17 cellular contexts compared by ENCODE assay signal in genomic region chr2:176419591-176420071, GRCh38.
DNase-seq lines count a peak whose midpoint lies in the region; ATAC-seq and TF ChIP-seq lines count a peak whose summit lies in the region.
"Had no signal": no experiment of that assay in that cellular context is flagged by ENCODE, and none has a peak within 500 bp of the region (broad histone marks: within the 10 kb centered on the region; RNA-seq: fewer than 3 reads in every experiment).

No MANE protein-coding gene starts in this region.

- H3K36me3 Mint-ChIP-seq in activated T-helper 17 cell treated with anti-CD3 and anti-CD28 coated beads, Interleukin-2, amount 50 U/mL, for 72 hours (ENCODE audit: low read depth), result no peaks in the 10 kb centered on the region
- H3K36me3 Mint-ChIP-seq: activated naive CD4-positive, alpha-beta T cell treated with anti-CD3 and anti-CD28 coated beads, Interleukin-2, amount 50 U/mL, for 24 hours had no signal

- TF ChIP-seq POLR2A in thyroid gland (IDR thresholded peaks at IDR 0.05), result no peak

- H3K4me1 Mint-ChIP-seq in activated T-helper 17 cell treated with anti-CD3 and anti-CD28 coated beads, Interleukin-2, amount 50 U/mL, for 72 hours, result no peaks in the 10 kb centered on the region
- H3K4me1 Mint-ChIP-seq: activated naive CD4-positive, alpha-beta T cell treated with anti-CD3 and anti-CD28 coated beads, Interleukin-2, amount 50 U/mL, for 24 hours had no signal

- TF ChIP-seq EP300 in SK-N-SH (IDR thresholded peaks at IDR 0.05; ENCODE audit: borderline replicate concordance in 1 of 2, low read depth in 1 of 2, low read length in 1 of 2), result no peak

- H3K9me3 Mint-ChIP-seq in activated T-helper 17 cell treated with anti-CD3 and anti-CD28 coated beads, Interleukin-2, amount 50 U/mL, for 72 hours, result no peaks in the 10 kb centered on the region
- H3K9me3 Mint-ChIP-seq: activated naive CD4-positive, alpha-beta T cell treated with anti-CD3 and anti-CD28 coated beads, Interleukin-2, amount 50 U/mL, for 24 hours; dendritic cell treated with granulocyte-macrophage colony-stimulating factor and Interleukin-4, amounts not matched to agents 40 ng/mL and 50 ng/mL, for 4 days had no signal

- POLR2A ChIA-PET in SK-N-SH (lab: Yijun Ruan, JAX), result no interaction called here

- H3K27ac Mint-ChIP-seq in activated T-helper 17 cell treated with anti-CD3 and anti-CD28 coated beads, Interleukin-2, amount 50 U/mL, for 72 hours, result no peak overlapping the region
- H3K27ac Mint-ChIP-seq: activated naive CD4-positive, alpha-beta T cell treated with anti-CD3 and anti-CD28 coated beads, Interleukin-2, amount 50 U/mL, for 24 hours; dendritic cell treated with granulocyte-macrophage colony-stimulating factor and Interleukin-4, amounts not matched to agents 40 ng/mL and 50 ng/mL, for 4 days had no signal

- 69% methylated on average over 4 of the region's 4 CpGs for WGBS in SK-N-SH (ENCODE audit: low lambda C conversion rate)
- WGBS in thyroid gland, 2 donors, result 84 to 86% methylated on average over 4 of the region's 4 CpGs

- intact Hi-C loops in thyroid gland (cut with DNase I), result no loop called here

- H3K79me2 ChIP-seq in SK-N-SH (ENCODE audit: insufficient read depth), result no peaks in the 10 kb centered on the region
- H3K79me2 ChIP-seq: parathyroid adenoma had no signal

- H3K4me1 ChIP-seq in SK-N-SH (ENCODE audit: control insufficient read depth in 1 of 2, insufficient read depth in 2 of 2, low read depth in 1 of 2, low read length in 1 of 2) (peaks cover 0 to 18% of the 10 kb centered on the region in 2 experiments; a peak in 3 of 4 replicates), skeletal muscle satellite cell (ENCODE audit: control insufficient read depth, insufficient read depth, low read length) (peaks cover 20% of the 10 kb centered on the region), thyroid gland (peaks cover 18 to 19% of the 10 kb centered on the region in 2 donors)
- H3K4me1 ChIP-seq: parathyroid adenoma had no signal

- TF ChIP-seq RAD21 in SK-N-SH (IDR thresholded peaks at IDR 0.05; ENCODE audit: low read length), result no peak

- H3K4me2 ChIP-seq in SK-N-SH (peak overlapping the region; percentile 8; the same call in 1 of the 2 replicates), skeletal muscle satellite cell (ENCODE audit: low read length) (peak overlapping the region; percentile 40)

- H3F3A ChIP-seq in SK-N-SH (replicated peaks; ENCODE audit: insufficient read depth), result no peaks in the 10 kb centered on the region

- no peaks in the 10 kb centered on the region for H4K20me1 ChIP-seq in SK-N-SH (ENCODE audit: insufficient read depth)

- H3K4me3 Mint-ChIP-seq in activated T-helper 17 cell treated with anti-CD3 and anti-CD28 coated beads, Interleukin-2, amount 50 U/mL, for 72 hours, result no peak overlapping the region
- H3K4me3 Mint-ChIP-seq: activated naive CD4-positive, alpha-beta T cell treated with anti-CD3 and anti-CD28 coated beads, Interleukin-2, amount 50 U/mL, for 24 hours; dendritic cell treated with granulocyte-macrophage colony-stimulating factor and Interleukin-4, amounts not matched to agents 40 ng/mL and 50 ng/mL, for 4 days had no signal

- H3K36me3 ChIP-seq in SK-N-SH (replicated peaks in 1 of 2; ENCODE audit: control insufficient read depth in 1 of 2, insufficient read depth in 2 of 2, low read length in 1 of 2), result no peaks in the 10 kb centered on the region
- H3K36me3 ChIP-seq in skeletal muscle satellite cell (ENCODE audit: insufficient read depth, low read length), result no peaks in the 10 kb centered on the region
- no peaks in the 10 kb centered on the region for H3K36me3 ChIP-seq in thyroid gland

- H3K9me2 ChIP-seq in SK-N-SH, result no peaks in the 10 kb centered on the region

- H3K27me3 ChIP-seq in SK-N-SH (ENCODE audit: insufficient read depth), result no peaks in the 10 kb centered on the region
- no peaks in the 10 kb centered on the region for H3K27me3 ChIP-seq in skeletal muscle satellite cell (ENCODE audit: control insufficient read depth, insufficient read depth, low read length)
- no peaks in the 10 kb centered on the region for H3K27me3 ChIP-seq in thyroid gland

- peaks cover 39% of the 10 kb centered on the region for H3K27me3 Mint-ChIP-seq in activated T-helper 17 cell treated with anti-CD3 and anti-CD28 coated beads, Interleukin-2, amount 50 U/mL, for 72 hours

- TF ChIP-seq CTCF in SK-N-SH (IDR thresholded peaks at IDR 0.05), result no peak
- no peak for TF ChIP-seq CTCF in fibroblast of the aortic adventitia (IDR thresholded peaks at IDR 0.05; ENCODE audit: insufficient read depth, low read length)
- no peak for TF ChIP-seq CTCF in thyroid gland (IDR thresholded peaks at IDR 0.05)

- no peak overlapping the region for H3K4me3 ChIP-seq in SK-N-SH (ENCODE audit: low read depth in 2 of 2, low read length in 1 of 2)
- H3K4me3 ChIP-seq in fibroblast of the aortic adventitia (ENCODE audit: low read depth, low read length), result no peak overlapping the region
- H3K4me3 ChIP-seq in skeletal muscle satellite cell (ENCODE audit: low read length), result peak overlapping the region; percentile 3
- no peak overlapping the region for H3K4me3 ChIP-seq in thyroid gland (replicated peaks in 1 of 3)

- CTCF ChIA-PET in SK-N-SH (lab: Yijun Ruan, JAX), result interaction anchor here (1.2 kb wide), 1 partner anchor 34 kb away, joined by 3 read pairs; no protein-coding TSS in a partner anchor

- H3K9me3 ChIP-seq in SK-N-SH (no peaks in the 10 kb centered on the region), skeletal muscle satellite cell (replicated peaks; ENCODE audit: low read length) (no peaks in the 10 kb centered on the region), thyroid gland (no peaks in the 10 kb centered on the region)

- H3K27ac ChIP-seq in SK-N-SH (ENCODE audit: low read depth in 2 of 2, low read length in 1 of 2) (peak overlapping the region in 1 of 2 experiments; percentile 60; a peak in 2 of 4 replicates), thyroid gland (no peak overlapping the region)
- H3K27ac ChIP-seq: parathyroid adenoma had no signal

- H3K9ac ChIP-seq in SK-N-SH (no peak overlapping the region), skeletal muscle satellite cell (ENCODE audit: low read depth, low read length) (peak overlapping the region; percentile 54)
- H3K9ac ChIP-seq: parathyroid adenoma had no signal

- ATAC-seq in activated T-helper 17 cell treated with anti-CD3 and anti-CD28 coated beads, Interleukin-2, amount 50 U/mL, for 72 hours (replicated peaks), result no peak
- ATAC-seq: left ventricle myocardium superior had no signal

- DNase-seq in GM03348 (ENCODE audit: low spot score) (peak; percentile 58), SK-N-SH (no peak), fibroblast of the aortic adventitia (ENCODE audit: low read depth) (peak; percentile 61), NOMO-1 treated with DMSO at 0.1 percent for 48 hours (lab: John Stamatoyannopoulos, UW; ENCODE audit: unreplicated experiment) (no peak), thyroid gland (no peak)
- DNase-seq in activated T-cell treated with anti-CD3 and anti-CD28 coated beads, Interleukin-2, amount 50 U/mL, for 48 hours, result no peak
- DNase-seq: left ventricle myocardium superior; NCI-H1436 treated with DMSO at 0.1 percent for 48 hours; NCI-H526; RPMI8226; stimulated activated CD4-positive, alpha-beta T cell treated with anti-CD3 and anti-CD28 coated beads, Interleukin-2, amount 100 ng/mL, for 48 hours; stimulated activated naive CD4-positive, alpha-beta T cell had no signal

- no peak overlapping the region; the same call in 1 of the 2 replicates for H2AFZ ChIP-seq in SK-N-SH (ENCODE audit: low read depth)
- H2AFZ ChIP-seq: parathyroid adenoma had no signal

TF ChIP-seq in SK-N-SH, 30 proteins besides CTCF, POLR2A, EP300 and RAD21:
- TF ChIP-seq GATA2 (CRISPR knock-in tag; IDR thresholded peaks at IDR 0.05) (no peak), GABPA (IDR thresholded peaks at IDR 0.05; ENCODE audit: low read depth) (no peak), RCOR1 (IDR thresholded peaks at IDR 0.05; ENCODE audit: low read length) (no peak), YY1 (IDR thresholded peaks at IDR 0.05; ENCODE audit: low read depth) (no peak), TAF1 (IDR thresholded peaks at IDR 0.05; ENCODE audit: borderline replicate concordance, low read depth, low read length) (no peak), EZH2phosphoT487 (IDR thresholded peaks at IDR 0.05; ENCODE audit: borderline replicate concordance, low read depth) (no peak), CHD2 (IDR thresholded peaks at IDR 0.05; ENCODE audit: low read length, partially characterized antibody) (no peak), SMC3 (IDR thresholded peaks at IDR 0.05; ENCODE audit: low read depth, low read length) (no peak), TCF12 (IDR thresholded peaks at IDR 0.05) (no peak), NRF1 (IDR thresholded peaks at IDR 0.05; ENCODE audit: low read depth, low read length) (no peak), IRF3 (IDR thresholded peaks at IDR 0.05; ENCODE audit: low read depth, low read length) (no peak)

Comparison
In these comparisons a context has a peak if more than half of its experiments do, and no peak if none do; other contexts are left out.
1. DNase-seq: peak in GM03348 (single experiment) and fibroblast of the aortic adventitia (single experiment); none in SK-N-SH (single experiment), NOMO-1 treated with DMSO at 0.1 percent for 48 hours (single experiment), activated T-cell treated with anti-CD3 and anti-CD28 coated beads, Interleukin-2, amount 50 U/mL, for 48 hours (0 of 2) and thyroid gland (0 of 2).